8 cellular contexts compared by ENCODE assay signal in genomic region chr4:80361329-80361900, GRCh38. TPM values are rescaled to one million over a fixed set of nuclear protein-coding genes. Genes with fewer than 3 reads are reported as not detected.
DNase-seq lines count a peak whose midpoint lies in the region; ATAC-seq and TF ChIP-seq lines count a peak whose summit lies in the region.

No MANE protein-coding gene starts in this region.

- DNase-seq in ACHN (peak; percentile 44), RPMI7951 (ENCODE audit: low read depth) (peak; percentile 18), foreskin keratinocyte (peak in 1 of 2 donors; percentile 15), ureter (ENCODE audit: low spot score) (no peak)
- no peak for DNase-seq in activated CD4-positive, alpha-beta T cell treated with anti-CD3 and anti-CD28 coated beads, Interleukin-2, amount 10 ng/mL, durations not matched to agents 7 days and 5 days

- H3K9me3 Mint-ChIP-seq in activated CD4-positive, alpha-beta T cell treated with anti-CD3 and anti-CD28 coated beads, Interleukin-2, amount 10 ng/mL, durations not matched to agents 7 days and 5 days = no peaks in the 10 kb centered on the region

- H3K27ac Mint-ChIP-seq in activated CD4-positive, alpha-beta T cell treated with anti-CD3 and anti-CD28 coated beads, Interleukin-2, amount 10 ng/mL, durations not matched to agents 7 days and 5 days = no peak overlapping the region

- H3K27me3 ChIP-seq in foreskin keratinocyte = peaks cover 45% of the 10 kb centered on the region

- POLR2A ChIA-PET in activated CD4-positive, alpha-beta T cell treated with anti-CD3 and anti-CD28 coated beads, Interleukin-2, amount 10 ng/mL, durations not matched to agents 7 days and 5 days (lab: Charles Lee) = no interaction called here

- H3K36me3 Mint-ChIP-seq in activated CD4-positive, alpha-beta T cell treated with anti-CD3 and anti-CD28 coated beads, Interleukin-2, amount 10 ng/mL, durations not matched to agents 7 days and 5 days (ENCODE audit: low read depth) = no peaks in the 10 kb centered on the region

- in situ Hi-C loops in ACHN (cut with HindIII; ENCODE audit: low pct_ligation_motif_present, low pct_unique_long_range_greater_than_20kb, low sequenced_read_pairs) = no loop called here

- H3K4me1 ChIP-seq in foreskin keratinocyte = no peaks in the 10 kb centered on the region

- H3K4me1 Mint-ChIP-seq in activated CD4-positive, alpha-beta T cell treated with anti-CD3 and anti-CD28 coated beads, Interleukin-2, amount 10 ng/mL, durations not matched to agents 7 days and 5 days = peaks cover 2% of the 10 kb centered on the region

- CTCF ChIA-PET in activated CD4-positive, alpha-beta T cell treated with anti-CD3 and anti-CD28 coated beads, Interleukin-2, amount 10 ng/mL, durations not matched to agents 7 days and 5 days (lab: Charles Lee) = interaction anchor here (0.6 kb wide), 1 partner anchor 1422 kb away, joined by 3 read pairs; the partner anchor contains the start of gene PAQR3

- ATAC-seq in GM19351 (IDR thresholded peaks at IDR 0.05; ENCODE audit: unreplicated experiment) = peak; percentile 47
- ATAC-seq in foreskin keratinocyte = peak; percentile 51
- no peak for ATAC-seq in HG03280 (IDR thresholded peaks at IDR 0.05; ENCODE audit: unreplicated experiment)
- ATAC-seq in GM18873 (IDR thresholded peaks at IDR 0.05; ENCODE audit: low FRiP score, unreplicated experiment) = no peak

- no peak overlapping the region for H3K4me3 Mint-ChIP-seq in activated CD4-positive, alpha-beta T cell treated with anti-CD3 and anti-CD28 coated beads, Interleukin-2, amount 10 ng/mL, durations not matched to agents 7 days and 5 days

- H3K27ac ChIP-seq in foreskin keratinocyte = no peak overlapping the region

- TF ChIP-seq CTCF in foreskin keratinocyte (conservative IDR thresholded peaks at IDR 0.05) = peak; percentile 71

- peaks cover 38% of the 10 kb centered on the region for H3K27me3 Mint-ChIP-seq in activated CD4-positive, alpha-beta T cell treated with anti-CD3 and anti-CD28 coated beads, Interleukin-2, amount 10 ng/mL, durations not matched to agents 7 days and 5 days

RNA-seq across cellular contexts. Expression of gene CFAP299, which starts 25.9 kb away (rescaled TPM):
- total RNA-seq in RPMI7951 (2014; rRNA removed; shearing (Covaris generic)) = 0.36 TPM in 1 of 2 replicates, not detected in the other
- total RNA-seq in foreskin keratinocyte = not detected in 2 replicates
- polyA plus RNA-seq in foreskin keratinocyte = not detected in 2 replicates
- not detected for total RNA-seq in ureter
- not detected for total RNA-seq in activated CD4-positive, alpha-beta T cell treated with anti-CD3 and anti-CD28 coated beads, Interleukin-2, amount 10 ng/mL, durations not matched to agents 7 days and 5 days

Comparison
In these comparisons a context has a peak if more than half of its experiments do, and no peak if none do; other contexts are left out.
1. DNase-seq: peak in ACHN (single experiment) and RPMI7951 (single experiment); none in ureter (single experiment) and activated CD4-positive, alpha-beta T cell treated with anti-CD3 and anti-CD28 coated beads, Interleukin-2, amount 10 ng/mL, durations not matched to agents 7 days and 5 days (single experiment).
2. ATAC-seq: peak in GM19351 (single experiment) and foreskin keratinocyte (single experiment); none in HG03280 (single experiment) and GM18873 (single experiment).